9 cellular contexts compared by ENCODE assay signal in the genomic region with DNA sequence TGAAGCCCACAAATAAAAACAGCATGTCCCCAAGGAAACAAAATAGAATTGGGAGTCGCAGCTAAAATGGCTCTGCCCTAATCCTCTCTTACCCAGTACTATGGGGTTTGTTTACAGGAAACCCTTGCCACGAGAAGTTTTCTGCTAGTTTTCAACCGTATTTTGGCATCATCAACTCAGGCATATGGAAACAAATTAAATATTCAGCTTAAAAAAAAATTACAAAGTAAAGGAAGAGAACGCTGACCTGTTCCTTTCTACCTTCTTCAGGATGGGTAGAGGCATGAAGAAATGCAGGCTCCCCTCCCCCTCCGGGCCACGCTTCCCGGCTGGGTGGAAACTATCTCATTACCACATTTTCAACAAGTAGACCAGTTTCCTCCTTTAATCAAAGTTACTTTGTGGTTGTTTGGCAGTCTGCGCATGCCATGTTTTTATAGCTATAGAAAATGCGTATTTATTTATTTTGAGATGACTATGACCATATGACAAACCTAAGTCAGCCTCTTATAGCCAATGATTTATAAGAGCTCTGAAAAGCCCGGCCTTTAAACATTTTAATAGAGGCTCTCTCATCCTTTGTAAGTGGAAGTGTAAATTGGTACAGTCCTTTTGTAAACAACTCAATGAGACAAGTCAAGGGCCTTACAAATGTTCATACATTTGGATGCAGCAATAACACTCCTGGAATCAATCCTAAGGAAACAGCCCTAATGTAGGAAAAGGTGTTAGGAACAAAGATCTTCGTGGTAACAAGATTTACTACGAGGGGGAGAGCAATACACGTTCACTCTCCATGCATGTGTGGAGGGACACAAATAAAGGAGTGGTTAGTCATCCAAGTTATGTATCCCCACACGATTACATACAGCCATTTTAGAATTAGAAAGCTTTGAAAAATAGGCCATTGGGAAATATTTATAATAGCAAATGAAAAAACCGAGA. TPM values are rescaled to one million over a fixed set of nuclear protein-coding genes. Genes with fewer than 3 reads are reported as not detected.
A peak's percentile ranks its signal among the peaks of the same experiment; 100 is the strongest.
DNase-seq lines count a peak whose midpoint lies in the region; ATAC-seq and TF ChIP-seq lines count a peak whose summit lies in the region.
"Had no signal": no experiment of that assay in that cellular context is flagged by ENCODE, and none has a peak within 500 bp of the region (broad histone marks: within the 10 kb centered on the region; RNA-seq: fewer than 3 reads in every experiment).

No MANE protein-coding gene starts in this region.

- no peak for TF ChIP-seq EP300 in gastroesophageal sphincter (IDR thresholded peaks at IDR 0.05)

- DNase-seq in GM12865 (ENCODE audit: low read depth) (peak; percentile 77), SW480 (ENCODE audit: low spot score) (peak; percentile 66), adipocyte (ENCODE audit: low read depth) (peak; percentile 41), medulla oblongata (ENCODE audit: extremely low spot score) (peak; percentile 23)
- DNase-seq in Jurkat, Clone E6-1 (ENCODE audit: low read depth, low spot score), result peak; percentile 79
- DNase-seq in stimulated activated CD8-positive, alpha-beta memory T cell treated with anti-CD3 and anti-CD28 coated beads, Interleukin-4, amount 100 ng/mL, for 4 hours (ENCODE audit: low read depth in 2 of 2, low spot score in 1 of 2), result peak; percentile 43 to 48

- no peaks in the 10 kb centered on the region for H3K36me3 ChIP-seq in adipocyte (ENCODE audit: control insufficient read depth, insufficient read depth, low read length, severe bottlenecking)
- H3K36me3 ChIP-seq in gastroesophageal sphincter, result no peaks in the 10 kb centered on the region

- ATAC-seq in GM21576 (IDR thresholded peaks at IDR 0.05; ENCODE audit: unreplicated experiment) (no peak), gastroesophageal sphincter (no peak)

- H3K27me3 ChIP-seq in adipocyte (replicated peaks; ENCODE audit: control insufficient read depth, insufficient read depth, low read length), result no peaks in the 10 kb centered on the region
- H3K27me3 ChIP-seq in gastroesophageal sphincter, result no peaks in the 10 kb centered on the region

- H3K9me3 ChIP-seq in adipocyte (ENCODE audit: control insufficient read depth, low read length) (no peaks in the 10 kb centered on the region), gastroesophageal sphincter (no peaks in the 10 kb centered on the region)

- H3K9ac ChIP-seq in adipocyte (ENCODE audit: low read length), result peak overlapping the region; percentile 51

- no peak for TF ChIP-seq POLR2A in gastroesophageal sphincter (IDR thresholded peaks at IDR 0.05)

- 41 to 52% methylated on average over 9 to 15 of the region's 15 CpGs for WGBS in gastroesophageal sphincter (ENCODE audit: low coverage in 1 of 2), 2 donors

- H3K27ac ChIP-seq in gastroesophageal sphincter, result peak overlapping the region in 2 of 4 donors; percentile 3 to 22
- H3K27ac ChIP-seq: VCaP had no signal

- H3K4me3 ChIP-seq in GM12865 (ENCODE audit: low read depth, low read length) (peak overlapping the region; percentile 62), adipocyte (ENCODE audit: low read length) (no peak overlapping the region), gastroesophageal sphincter (no peak overlapping the region)
- H3K4me3 ChIP-seq in Jurkat, Clone E6-1 (ENCODE audit: low read length), result peak overlapping the region; percentile 39

- peaks cover 49% of the 10 kb centered on the region for H3K4me1 ChIP-seq in adipocyte (ENCODE audit: control insufficient read depth, insufficient read depth, low read length)
- peaks cover 0 to 14% (median 0%) of the 10 kb centered on the region in 3 donors for H3K4me1 ChIP-seq in gastroesophageal sphincter

- TF ChIP-seq CTCF in GM12865 (IDR thresholded peaks at IDR 0.05; ENCODE audit: insufficient read depth, low read depth, low read length, missing control alignments) (no peak), gastroesophageal sphincter (IDR thresholded peaks at IDR 0.05) (no peak)

RNA-seq across cellular contexts. Expression of a gene that starts 16.1 kb away (rescaled TPM):
- polyA plus RNA-seq in Jurkat, Clone E6-1 (2012; ENCODE audit: insufficient read depth, insufficient read length), result 20.9 TPM
- 10 to 100 TPM; 11.8 to 18.7 (median 15.1) TPM for total RNA-seq in gastroesophageal sphincter

Comparison
In these comparisons a context has a peak if more than half of its experiments do, and no peak if none do; other contexts are left out.
1. DNase-seq: peak in every context shown above with its lines; median percentile 79 in Jurkat, Clone E6-1; 77 in GM12865; 66 in SW480; 46 in stimulated activated CD8-positive, alpha-beta memory T cell treated with anti-CD3 and anti-CD28 coated beads, Interleukin-4, amount 100 ng/mL, for 4 hours; 41 in adipocyte; 23 in medulla oblongata.
2. H3K4me3 ChIP-seq: peak in GM12865 (single experiment) and Jurkat, Clone E6-1 (single experiment); none in adipocyte (single experiment) and gastroesophageal sphincter (0 of 2).